ENCODE assay signal across 1 cellular context in the genomic region with DNA sequence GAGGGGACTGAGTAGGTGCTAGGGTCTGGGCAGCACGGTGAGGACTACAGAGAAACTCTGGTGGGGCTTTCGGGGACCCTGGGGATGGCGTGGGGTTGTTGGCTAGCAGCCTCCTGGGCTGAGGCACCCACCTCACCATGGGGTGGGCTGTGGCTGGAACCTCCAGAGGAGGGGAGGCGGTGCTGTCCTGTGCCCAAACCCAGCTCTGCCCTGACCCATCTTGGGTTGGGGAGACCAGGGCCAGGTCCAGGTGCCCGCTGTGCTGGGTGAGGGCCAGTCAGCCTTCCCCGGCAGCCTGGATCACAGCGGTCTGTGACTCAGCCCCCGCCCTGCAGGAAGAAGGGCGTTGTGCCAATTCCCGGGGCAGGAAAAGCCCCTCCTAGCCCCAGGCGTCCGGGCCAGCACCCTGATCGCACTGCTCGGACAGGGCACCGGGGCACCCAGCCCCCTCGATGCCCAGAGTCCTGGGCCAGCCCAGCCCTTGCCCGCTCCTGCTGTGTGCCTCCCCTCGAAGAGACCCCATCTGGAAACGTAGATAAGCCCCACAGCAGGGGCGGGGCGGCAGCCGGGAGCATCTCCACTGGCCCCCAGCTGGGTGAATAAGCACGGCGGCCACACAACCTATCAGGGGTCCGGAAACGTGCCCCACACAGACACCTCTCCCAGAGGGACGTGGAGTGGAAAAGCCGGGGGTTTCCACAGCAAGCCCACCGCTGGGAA.
A peak's percentile ranks its signal among the peaks of the same experiment; 100 is the strongest.
TF ChIP-seq lines count a peak whose summit lies in the region.

No MANE protein-coding gene starts in this region.

TF ChIP-seq in endothelial cell of umbilical vein, 7 proteins besides CTCF, POLR2A, EP300 and RAD21:
- TF ChIP-seq FOS (IDR thresholded peaks at IDR 0.05; ENCODE audit: borderline replicate concordance, insufficient read depth, low read length) = peak; percentile 86
- no peak for TF ChIP-seq JUN (IDR thresholded peaks at IDR 0.05; ENCODE audit: borderline replicate concordance, insufficient read depth, insufficient read length, low read depth)
- peak; percentile 94 for TF ChIP-seq POLR2AphosphoS5 (IDR thresholded peaks at IDR 0.05; ENCODE audit: insufficient read depth, low read depth, low read length)
- TF ChIP-seq MAX (IDR thresholded peaks at IDR 0.05; ENCODE audit: insufficient read depth, insufficient read length) = no peak
- TF ChIP-seq GATA2 (IDR thresholded peaks at IDR 0.05; ENCODE audit: insufficient read depth, insufficient read length, low read depth, low read length) = peak; percentile 57
